32 cellular contexts compared by ENCODE assay signal in genomic region chr14:38409081-38409705, GRCh38.
DNase-seq lines count a peak whose midpoint lies in the region; ATAC-seq and TF ChIP-seq lines count a peak whose summit lies in the region.
"Had no signal": no experiment of that assay in that cellular context is flagged by ENCODE, and none has a peak within 500 bp of the region (broad histone marks: within the 10 kb centered on the region; RNA-seq: fewer than 3 reads in every experiment).

No MANE protein-coding gene starts in this region.

- TF ChIP-seq CTCF in HFFc6 (IDR thresholded peaks at IDR 0.05), result no peak
- TF ChIP-seq CTCF in ascending aorta (IDR thresholded peaks at IDR 0.05), result no peak
- TF ChIP-seq CTCF in fibroblast of the aortic adventitia (IDR thresholded peaks at IDR 0.05; ENCODE audit: insufficient read depth, low read length), result no peak
- no peak for TF ChIP-seq CTCF in progenitor cell of endocrine pancreas (IDR thresholded peaks at IDR 0.05; ENCODE audit: unreplicated experiment)

- ATAC-seq in stimulated activated naive CD8-positive, alpha-beta T cell treated with anti-CD3 and anti-CD28 coated beads, Interleukin-15, amount 100 ng/mL, for 72 hours, result no peak
- no peak for ATAC-seq in GM18505 (IDR thresholded peaks at IDR 0.05; ENCODE audit: unreplicated experiment)
- ATAC-seq: activated CD8-positive, alpha-beta T cell treated with anti-CD3 and anti-CD28 coated beads, Interleukin-2, amount 10 ng/mL, durations not matched to agents 7 days and 5 days; natural killer cell had no signal

- H3K4me3 Mint-ChIP-seq in HFFc6 (peak overlapping the region; percentile 20), progenitor cell of endocrine pancreas (ENCODE audit: low read depth) (no peak overlapping the region)
- H3K4me3 Mint-ChIP-seq in stimulated activated naive CD8-positive, alpha-beta T cell treated with anti-CD3 and anti-CD28 coated beads, Interleukin-15, amount 100 ng/mL, for 72 hours, result no peak overlapping the region
- H3K4me3 Mint-ChIP-seq in activated naive CD8-positive, alpha-beta T cell treated with anti-CD3 and anti-CD28 coated beads for 36 hours, result no peak overlapping the region
- H3K4me3 Mint-ChIP-seq: activated CD8-positive, alpha-beta T cell treated with anti-CD3 and anti-CD28 coated beads, Interleukin-2, amount 10 ng/mL, durations not matched to agents 7 days and 5 days; activated naive CD4-positive, alpha-beta T cell treated with anti-CD3 and anti-CD28 coated beads, Interleukin-2, amount 10 ng/mL, durations not matched to agents 7 days and 5 days; natural killer cell had no signal

- H3K4me1 Mint-ChIP-seq in HFFc6 (ENCODE audit: low read depth) (peaks cover 75% of the 10 kb centered on the region), progenitor cell of endocrine pancreas (ENCODE audit: low read depth) (no peaks in the 10 kb centered on the region)
- H3K4me1 Mint-ChIP-seq in stimulated activated naive CD8-positive, alpha-beta T cell treated with anti-CD3 and anti-CD28 coated beads, Interleukin-15, amount 100 ng/mL, for 72 hours, result no peaks in the 10 kb centered on the region
- no peaks in the 10 kb centered on the region for H3K4me1 Mint-ChIP-seq in activated naive CD8-positive, alpha-beta T cell treated with anti-CD3 and anti-CD28 coated beads for 36 hours
- H3K4me1 Mint-ChIP-seq: activated naive CD4-positive, alpha-beta T cell treated with anti-CD3 and anti-CD28 coated beads, Interleukin-2, amount 10 ng/mL, durations not matched to agents 7 days and 5 days; natural killer cell had no signal

- H3K9me3 ChIP-seq in ascending aorta (no peaks in the 10 kb centered on the region), skeletal muscle satellite cell (replicated peaks; ENCODE audit: low read length) (no peaks in the 10 kb centered on the region)
- H3K9me3 ChIP-seq: colonic mucosa, MG63, Peyer's patch had no signal

- no peaks in the 10 kb centered on the region for H3K27me3 ChIP-seq in ascending aorta
- no peaks in the 10 kb centered on the region for H3K27me3 ChIP-seq in skeletal muscle satellite cell (ENCODE audit: control insufficient read depth, insufficient read depth, low read length)
- H3K27me3 ChIP-seq: colonic mucosa, MG63, Peyer's patch had no signal

- no peaks in the 10 kb centered on the region for H3K36me3 Mint-ChIP-seq in HFFc6 (ENCODE audit: low read depth)
- no peaks in the 10 kb centered on the region for H3K36me3 Mint-ChIP-seq in activated naive CD8-positive, alpha-beta T cell treated with anti-CD3 and anti-CD28 coated beads for 36 hours
- no peaks in the 10 kb centered on the region for H3K36me3 Mint-ChIP-seq in progenitor cell of endocrine pancreas (ENCODE audit: insufficient read depth)
- H3K36me3 Mint-ChIP-seq: activated naive CD4-positive, alpha-beta T cell treated with anti-CD3 and anti-CD28 coated beads, Interleukin-2, amount 10 ng/mL, durations not matched to agents 7 days and 5 days; natural killer cell had no signal

- H3K27me3 Mint-ChIP-seq in HFFc6 (ENCODE audit: insufficient read depth), result no peaks in the 10 kb centered on the region
- no peaks in the 10 kb centered on the region for H3K27me3 Mint-ChIP-seq in stimulated activated naive CD8-positive, alpha-beta T cell treated with anti-CD3 and anti-CD28 coated beads, Interleukin-15, amount 100 ng/mL, for 72 hours
- no peaks in the 10 kb centered on the region for H3K27me3 Mint-ChIP-seq in activated naive CD8-positive, alpha-beta T cell treated with anti-CD3 and anti-CD28 coated beads for 36 hours
- H3K27me3 Mint-ChIP-seq in progenitor cell of endocrine pancreas, result no peaks in the 10 kb centered on the region
- H3K27me3 Mint-ChIP-seq: activated naive CD4-positive, alpha-beta T cell treated with anti-CD3 and anti-CD28 coated beads, Interleukin-2, amount 10 ng/mL, durations not matched to agents 7 days and 5 days had no signal

- H3K9ac ChIP-seq in skeletal muscle satellite cell (ENCODE audit: low read depth, low read length), result peak overlapping the region; percentile 16

- H3K9me3 Mint-ChIP-seq in HFFc6 (no peaks in the 10 kb centered on the region), progenitor cell of endocrine pancreas (ENCODE audit: low read depth) (no peaks in the 10 kb centered on the region)
- H3K9me3 Mint-ChIP-seq in stimulated activated naive CD8-positive, alpha-beta T cell treated with anti-CD3 and anti-CD28 coated beads, Interleukin-15, amount 100 ng/mL, for 72 hours, result no peaks in the 10 kb centered on the region
- H3K9me3 Mint-ChIP-seq in activated naive CD8-positive, alpha-beta T cell treated with anti-CD3 and anti-CD28 coated beads for 36 hours, result no peaks in the 10 kb centered on the region
- H3K9me3 Mint-ChIP-seq: activated naive CD4-positive, alpha-beta T cell treated with anti-CD3 and anti-CD28 coated beads, Interleukin-2, amount 10 ng/mL, durations not matched to agents 7 days and 5 days had no signal

- intact Hi-C loops in ascending aorta (cut with DNase I), result no loop called here

- H3K36me3 ChIP-seq in ascending aorta, result no peaks in the 10 kb centered on the region
- H3K36me3 ChIP-seq in skeletal muscle satellite cell (ENCODE audit: insufficient read depth, low read length), result no peaks in the 10 kb centered on the region
- H3K36me3 ChIP-seq: colonic mucosa, MG63, Peyer's patch had no signal

- H3K4me2 ChIP-seq in skeletal muscle satellite cell (ENCODE audit: low read length), result peak overlapping the region; percentile 9

- H3K27ac Mint-ChIP-seq in HFFc6 (peak overlapping the region; percentile 97), progenitor cell of endocrine pancreas (no peak overlapping the region)
- H3K27ac Mint-ChIP-seq in stimulated activated naive CD8-positive, alpha-beta T cell treated with anti-CD3 and anti-CD28 coated beads, Interleukin-15, amount 100 ng/mL, for 72 hours, result no peak overlapping the region
- H3K27ac Mint-ChIP-seq in activated naive CD8-positive, alpha-beta T cell treated with anti-CD3 and anti-CD28 coated beads for 36 hours, result no peak overlapping the region
- H3K27ac Mint-ChIP-seq: activated CD8-positive, alpha-beta T cell treated with anti-CD3 and anti-CD28 coated beads, Interleukin-2, amount 10 ng/mL, durations not matched to agents 7 days and 5 days; activated naive CD4-positive, alpha-beta T cell treated with anti-CD3 and anti-CD28 coated beads, Interleukin-2, amount 10 ng/mL, durations not matched to agents 7 days and 5 days; natural killer cell had no signal

- no peak for TF ChIP-seq POLR2A in GM18505 (IDR thresholded peaks at IDR 0.05; ENCODE audit: borderline replicate concordance, extremely low read depth, insufficient read depth, insufficient read length)

- H3K4me1 ChIP-seq in ascending aorta (peaks cover 0 to 17% of the 10 kb centered on the region in 2 donors), skeletal muscle satellite cell (ENCODE audit: control insufficient read depth, insufficient read depth, low read length) (peaks cover 54% of the 10 kb centered on the region)
- H3K4me1 ChIP-seq: colonic mucosa, Peyer's patch had no signal

- H3K4me3 ChIP-seq in ascending aorta (no peak overlapping the region), fibroblast of the aortic adventitia (ENCODE audit: low read depth, low read length) (no peak overlapping the region), skeletal muscle satellite cell (ENCODE audit: low read length) (no peak overlapping the region)
- H3K4me3 ChIP-seq: colonic mucosa, MG63, Peyer's patch, skin epidermis had no signal

- peak; percentile 38 for DNase-seq in HFFc6
- no peak for DNase-seq in ascending aorta (ENCODE audit: low spot score in 2 of 2)
- peak; percentile 25 for DNase-seq in fibroblast of the aortic adventitia (ENCODE audit: low read depth)
- DNase-seq in stimulated activated naive CD8-positive, alpha-beta T cell treated with anti-CD3 and anti-CD28 coated beads, Interleukin-15, amount 100 ng/mL, for 72 hours, result no peak
- DNase-seq in activated naive CD8-positive, alpha-beta T cell treated with anti-CD3 and anti-CD28 coated beads for 36 hours, result no peak
- no peak for DNase-seq in progenitor cell of endocrine pancreas (ENCODE audit: low spot score, unreplicated experiment)
- DNase-seq: activated CD4-positive, alpha-beta T cell treated with anti-CD3 and anti-CD28 coated beads for 4 hours; activated CD8-positive, alpha-beta T cell treated with anti-CD3 and anti-CD28 coated beads, Interleukin-2, amount 10 ng/mL, durations not matched to agents 7 days and 5 days; activated naive CD4-positive, alpha-beta T cell treated with anti-CD3 and anti-CD28 coated beads, Interleukin-2, amount 10 ng/mL, durations not matched to agents 7 days and 5 days; colonic mucosa; DND-41; effector CD8-positive, alpha-beta T cell; GOT3; head of caudate nucleus; KBM-7; kidney; MG63; natural killer cell; NCI-H2081; NCI-H345; NCI-H774; occipital lobe; Peyer's patch; SIG-M5; stimulated activated naive CD4-positive, alpha-beta T cell treated with Interleukin-2 at 50 U/mL for 16 hours; SW 1271; T-helper 9 cell had no signal

- H3K27ac ChIP-seq in ascending aorta, result peak overlapping the region; percentile 37 to 39
- H3K27ac ChIP-seq: C4-2B, colonic mucosa, Peyer's patch, skin epidermis, VCaP had no signal

Comparison
In these comparisons a context has a peak if more than half of its experiments do, and no peak if none do; other contexts are left out.
1. DNase-seq: peak in HFFc6 (single experiment) and fibroblast of the aortic adventitia (single experiment); none in ascending aorta (0 of 2), stimulated activated naive CD8-positive, alpha-beta T cell treated with anti-CD3 and anti-CD28 coated beads, Interleukin-15, amount 100 ng/mL, for 72 hours (0 of 2), activated naive CD8-positive, alpha-beta T cell treated with anti-CD3 and anti-CD28 coated beads for 36 hours (single experiment) and progenitor cell of endocrine pancreas (single experiment).